Comparison of ENCODE assay signal across 23 cellular contexts in the genomic region with DNA sequence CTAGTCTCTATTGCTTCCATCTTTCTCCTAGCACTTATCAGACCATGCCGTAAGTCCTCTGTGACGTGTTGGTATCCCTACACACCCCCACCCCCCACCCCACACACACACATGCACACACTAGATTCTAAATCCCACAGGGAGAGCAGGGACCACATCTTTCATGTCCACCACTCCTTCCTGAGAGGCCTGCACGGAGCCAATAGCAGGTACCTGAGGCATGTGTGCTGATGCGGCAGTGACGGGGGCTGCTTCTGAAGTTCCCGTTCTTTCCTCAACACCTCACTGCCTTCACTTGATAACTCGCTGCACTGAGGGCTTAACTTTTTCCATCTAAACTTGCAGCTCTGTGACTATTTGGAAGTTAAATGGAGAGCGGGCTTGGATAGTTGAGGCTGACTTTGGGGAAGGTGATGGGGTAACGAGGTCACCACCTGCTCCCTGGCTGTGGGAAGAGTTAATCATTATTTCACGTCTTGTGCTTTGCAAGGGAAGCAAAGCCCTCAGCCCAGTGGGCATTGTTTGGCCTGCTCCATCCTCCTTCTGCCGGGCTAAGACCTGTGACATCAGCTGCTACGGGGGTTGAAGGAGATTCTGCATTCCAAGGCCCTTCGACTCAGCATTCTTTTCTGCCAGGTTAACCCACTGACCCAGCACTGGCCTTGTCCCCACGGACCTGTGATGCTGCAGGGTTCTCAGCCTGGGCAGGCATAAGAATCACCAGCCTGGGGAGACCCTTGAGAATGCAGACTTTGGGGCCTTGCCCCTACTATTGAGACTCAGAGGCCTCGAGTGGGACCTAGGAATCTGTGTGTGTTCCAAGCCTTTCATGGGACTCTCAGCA.
DNase-seq lines count a peak whose midpoint lies in the region; ATAC-seq and TF ChIP-seq lines count a peak whose summit lies in the region.
"Had no signal": no experiment of that assay in that cellular context is flagged by ENCODE, and none has a peak within 500 bp of the region (broad histone marks: within the 10 kb centered on the region; RNA-seq: fewer than 3 reads in every experiment).

No MANE protein-coding gene starts in this region.

- H3K4me3 ChIP-seq in heart right ventricle: no peak overlapping the region
- no peak overlapping the region for H3K4me3 ChIP-seq in esophagus muscularis mucosa
- no peak overlapping the region for H3K4me3 ChIP-seq in neuronal stem cell (ENCODE audit: low read length in 2 of 2)
- H3K4me3 ChIP-seq in MG63: no peak overlapping the region
- H3K4me3 ChIP-seq: SJSA1 had no signal

- no peaks in the 10 kb centered on the region for H3K4me1 Mint-ChIP-seq in activated CD4-positive, alpha-beta memory T cell treated with anti-CD3 and anti-CD28 coated beads, Interleukin-2, amount 10 ng/mL, durations not matched to agents 7 days and 5 days
- H3K4me1 Mint-ChIP-seq: B cell had no signal

- H3K27me3 ChIP-seq in heart right ventricle (peaks cover 0 to 6% (median 0%) of the 10 kb centered on the region in 7 donors), esophagus muscularis mucosa (peaks cover 0 to 2% (median 0%) of the 10 kb centered on the region in 4 donors), neuronal stem cell (ENCODE audit: control insufficient read depth in 3 of 3, insufficient read depth in 3 of 3, low read depth in 1 of 3, low read length in 3 of 3) (peaks cover 0 to 8% (median 0%) of the 10 kb centered on the region in 3 experiments), MG63 (no peaks in the 10 kb centered on the region)
- H3K27me3 ChIP-seq: SJSA1 had no signal

- no peaks in the 10 kb centered on the region for H3K36me3 Mint-ChIP-seq in activated CD4-positive, alpha-beta memory T cell treated with anti-CD3 and anti-CD28 coated beads, Interleukin-2, amount 10 ng/mL, durations not matched to agents 7 days and 5 days (ENCODE audit: low read depth)
- H3K36me3 Mint-ChIP-seq: IgD-negative memory B cell had no signal

- CTCF ChIA-PET in activated CD4-positive, alpha-beta memory T cell treated with anti-CD3 and anti-CD28 coated beads, Interleukin-2, amount 10 ng/mL, durations not matched to agents 7 days and 5 days (lab: Charles Lee): no interaction called here

- no peak overlapping the region for H3K9ac ChIP-seq in neuronal stem cell (ENCODE audit: low read depth, low read length, poor library complexity)

- DNase-seq in Right ventricle myocardium inferior (ENCODE audit: missing footprints) (peak; percentile 17), heart right ventricle (no peak), esophagus muscularis mucosa (ENCODE audit: extremely low spot score) (peak; percentile 74), neuronal stem cell (ENCODE audit: low spot score) (peak; percentile 43), MG63 (no peak)
- DNase-seq in activated CD4-positive, alpha-beta memory T cell treated with anti-CD3 and anti-CD28 coated beads, Interleukin-2, amount 10 ng/mL, durations not matched to agents 7 days and 5 days: no peak
- DNase-seq: DMS 273 treated with DMSO at 0.1 percent for 48 hours, DND-41, HCEC 1CT, MM.1S, NCI-H1105, NCI-H1694, NCI-H2081 treated with DMSO at 0.1 percent for 48 hours, NCI-H510A treated with DMSO at 0.1 percent for 48 hours, NCI-H774, PC-3 had no signal

- no peak for ATAC-seq in Right ventricle myocardium inferior
- no peak for ATAC-seq in heart right ventricle
- ATAC-seq in HG03469 (IDR thresholded peaks at IDR 0.05; ENCODE audit: unreplicated experiment): no peak
- ATAC-seq in GM19035 (IDR thresholded peaks at IDR 0.05; ENCODE audit: unreplicated experiment): no peak
- ATAC-seq: PC-3 had no signal

- no peak overlapping the region for H2BK15ac ChIP-seq in neuronal stem cell (ENCODE audit: low read length)

- H3K4me1 ChIP-seq in heart right ventricle (peaks cover 0 to 24% (median 0%) of the 10 kb centered on the region in 9 donors), esophagus muscularis mucosa (peaks cover 0 to 14% (median 8%) of the 10 kb centered on the region in 4 donors), neuronal stem cell (ENCODE audit: control insufficient read depth in 2 of 2, insufficient read depth in 1 of 2, low read depth in 1 of 2, low read length in 2 of 2) (peaks cover 0 to 10% of the 10 kb centered on the region in 2 donors)
- H3K4me1 ChIP-seq: SJSA1 had no signal

- POLR2A ChIA-PET in activated CD4-positive, alpha-beta memory T cell treated with anti-CD3 and anti-CD28 coated beads, Interleukin-2, amount 10 ng/mL, durations not matched to agents 7 days and 5 days (lab: Charles Lee): no interaction called here

- no peaks in the 10 kb centered on the region for H3K9me3 ChIP-seq in heart right ventricle
- no peaks in the 10 kb centered on the region for H3K9me3 ChIP-seq in esophagus muscularis mucosa
- H3K9me3 ChIP-seq in neuronal stem cell (replicated peaks in 1 of 2; ENCODE audit: control insufficient read depth in 2 of 2, insufficient read depth in 1 of 2, low read depth in 1 of 2, low read length in 2 of 2): no peaks in the 10 kb centered on the region
- no peaks in the 10 kb centered on the region for H3K9me3 ChIP-seq in MG63
- H3K9me3 ChIP-seq: SJSA1 had no signal

- H3K14ac ChIP-seq in neuronal stem cell (ENCODE audit: low read length): no peak overlapping the region

- H4K8ac ChIP-seq in neuronal stem cell (ENCODE audit: low read depth, low read length): no peak overlapping the region

- H3K4me3 Mint-ChIP-seq in activated CD4-positive, alpha-beta memory T cell treated with anti-CD3 and anti-CD28 coated beads, Interleukin-2, amount 10 ng/mL, durations not matched to agents 7 days and 5 days: no peak overlapping the region
- H3K4me3 Mint-ChIP-seq: B cell, IgD-negative memory B cell had no signal

- no peak for TF ChIP-seq EP300 in esophagus muscularis mucosa (IDR thresholded peaks at IDR 0.05)

- no peak overlapping the region for H3K23ac ChIP-seq in neuronal stem cell (ENCODE audit: low read depth, low read length, poor library complexity)

- H2BK120ac ChIP-seq in neuronal stem cell (ENCODE audit: low read depth, low read length): no peak overlapping the region

- no peak overlapping the region for H2BK12ac ChIP-seq in neuronal stem cell (ENCODE audit: low read length)

- no peak overlapping the region for H2BK5ac ChIP-seq in neuronal stem cell (ENCODE audit: low read length)

- no peaks in the 10 kb centered on the region for H3K36me3 ChIP-seq in heart right ventricle
- no peaks in the 10 kb centered on the region for H3K36me3 ChIP-seq in esophagus muscularis mucosa
- H3K36me3 ChIP-seq in neuronal stem cell (replicated peaks in 1 of 2; ENCODE audit: control insufficient read depth in 2 of 2, insufficient read depth in 2 of 2, low read length in 2 of 2): no peaks in the 10 kb centered on the region
- H3K36me3 ChIP-seq in MG63: no peaks in the 10 kb centered on the region
- H3K36me3 ChIP-seq: SJSA1 had no signal

- H3K27ac ChIP-seq in heart right ventricle: no peak overlapping the region
- H3K27ac ChIP-seq in esophagus muscularis mucosa (replicated peaks in 1 of 4): peak overlapping the region in 1 of 4 donors; percentile 46
- peak overlapping the region; percentile 34 for H3K27ac ChIP-seq in neuronal stem cell (replicated peaks; ENCODE audit: low read length)
- H3K27ac ChIP-seq: HL-60, RWPE1, SJSA1 had no signal

- WGBS in heart right ventricle, 2 donors: 78 to 83% methylated on average over 15 of the region's 15 CpGs
- 87% methylated on average over 15 of the region's 15 CpGs for WGBS in esophagus muscularis mucosa
- no CpG with 5 or more reads among the region's 15 CpGs for WGBS in neuronal stem cell (ENCODE audit: extremely low coverage in 2 of 2, insufficient read length in 2 of 2, insufficient replicate concordance in 1 of 2), 2 donors

- H3K79me1 ChIP-seq in neuronal stem cell (ENCODE audit: low read depth, low read length): no peaks in the 10 kb centered on the region

- no peak for TF ChIP-seq POLR2A in esophagus muscularis mucosa (IDR thresholded peaks at IDR 0.05; ENCODE audit: low read depth)

- H2AFZ ChIP-seq in neuronal stem cell (ENCODE audit: low read length): no peak overlapping the region

- H3K4me2 ChIP-seq in neuronal stem cell (ENCODE audit: insufficient read depth, low read length, poor library complexity, severe bottlenecking): no peak overlapping the region

- no peak overlapping the region for H3K27ac Mint-ChIP-seq in activated CD4-positive, alpha-beta memory T cell treated with anti-CD3 and anti-CD28 coated beads, Interleukin-2, amount 10 ng/mL, durations not matched to agents 7 days and 5 days
- H3K27ac Mint-ChIP-seq: B cell, IgD-negative memory B cell had no signal

- H3K18ac ChIP-seq in neuronal stem cell (ENCODE audit: low read length): peak overlapping the region; percentile 41

- no peak for TF ChIP-seq CTCF in heart right ventricle (IDR thresholded peaks at IDR 0.05)
- no peak for TF ChIP-seq CTCF in esophagus muscularis mucosa (IDR thresholded peaks at IDR 0.05)

- H3K27me3 Mint-ChIP-seq in activated CD4-positive, alpha-beta memory T cell treated with anti-CD3 and anti-CD28 coated beads, Interleukin-2, amount 10 ng/mL, durations not matched to agents 7 days and 5 days: peaks cover 4% of the 10 kb centered on the region

- no peaks in the 10 kb centered on the region for H3K9me3 Mint-ChIP-seq in activated CD4-positive, alpha-beta memory T cell treated with anti-CD3 and anti-CD28 coated beads, Interleukin-2, amount 10 ng/mL, durations not matched to agents 7 days and 5 days

- intact Hi-C loops in Right ventricle myocardium inferior (cut with DNase I): no loop called here
- intact Hi-C loops in heart right ventricle (cut with DNase I): no loop called here
- intact Hi-C loops in esophagus muscularis mucosa (cut with DNase I): no loop called here

- H3K4ac ChIP-seq in neuronal stem cell (ENCODE audit: low read length): no peak overlapping the region

- no peak overlapping the region for H2AK5ac ChIP-seq in neuronal stem cell (ENCODE audit: low read depth, low read length)

- H4K91ac ChIP-seq in neuronal stem cell (ENCODE audit: low read depth, low read length, poor library complexity): no peak overlapping the region

Comparison
In these comparisons a context has a peak if more than half of its experiments do, and no peak if none do; other contexts are left out.
1. DNase-seq: peak in Right ventricle myocardium inferior (single experiment), esophagus muscularis mucosa (single experiment) and neuronal stem cell (single experiment); none in heart right ventricle (0 of 2), activated CD4-positive, alpha-beta memory T cell treated with anti-CD3 and anti-CD28 coated beads, Interleukin-2, amount 10 ng/mL, durations not matched to agents 7 days and 5 days (single experiment) and MG63 (single experiment).